ENCODE assay signal across 1 cellular context in genomic region chr11:3169235-3169951, GRCh38.
TF ChIP-seq lines count a peak whose summit lies in the region.

No MANE protein-coding gene starts in this region.

TF ChIP-seq in HEK293, 187 proteins besides CTCF, POLR2A, EP300 and RAD21 (continued from another document):
- TF ChIP-seq ZNF529 (tag by site-specific recombination; IDR thresholded peaks at IDR 0.05; ENCODE audit: insufficient replicate concordance) (no peak), ZNF37A (tag by site-specific recombination; IDR thresholded peaks at IDR 0.05) (no peak), ZNF335 (tag by site-specific recombination; conservative IDR thresholded peaks at IDR 0.05) (peak; percentile 83), ZNF600 (tag by site-specific recombination; IDR thresholded peaks at IDR 0.05) (peak; percentile 70; the same call in 1 of the 2 replicates), ZNF112 (tag by site-specific recombination; IDR thresholded peaks at IDR 0.05) (no peak), ZNF169 (tag by site-specific recombination; IDR thresholded peaks at IDR 0.05) (no peak), ZBTB1 (tag by site-specific recombination; IDR thresholded peaks at IDR 0.05) (no peak), KLF16 (tag by site-specific recombination; IDR thresholded peaks at IDR 0.05) (no peak), EGR2 (tag by site-specific recombination; IDR thresholded peaks at IDR 0.05; ENCODE audit: low read depth) (peak; percentile 32; the same call in 1 of the 2 replicates), YY2 (tag by site-specific recombination; IDR thresholded peaks at IDR 0.05) (no peak), ZBTB20 (tag by site-specific recombination; IDR thresholded peaks at IDR 0.05) (peak; percentile 59; the same call in 1 of the 2 replicates), ZNF184 (tag by site-specific recombination; IDR thresholded peaks at IDR 0.05) (no peak), TCF7L2 (IDR thresholded peaks at IDR 0.05; ENCODE audit: borderline replicate concordance, low read depth, low read length) (no peak), PRDM10 (tag by site-specific recombination; IDR thresholded peaks at IDR 0.05) (peak; percentile 92), SP2 (tag by site-specific recombination; IDR thresholded peaks at IDR 0.05) (peak; percentile 61), ZNF266 (tag by site-specific recombination; IDR thresholded peaks at IDR 0.05; ENCODE audit: low read depth) (no peak), ZNF398 (tag by site-specific recombination; IDR thresholded peaks at IDR 0.05) (no peak), ZNF19 (tag by site-specific recombination; IDR thresholded peaks at IDR 0.05; ENCODE audit: low read depth) (no peak), ZNF544 (tag by site-specific recombination; IDR thresholded peaks at IDR 0.05) (no peak), MZF1 (tag by site-specific recombination; IDR thresholded peaks at IDR 0.05; ENCODE audit: borderline replicate concordance) (0 out of 2 replicates have a peak, but pooled peaks have one; percentile 34), ZNF558 (tag by site-specific recombination; IDR thresholded peaks at IDR 0.05) (no peak), ZNF404 (tag by site-specific recombination; IDR thresholded peaks at IDR 0.05) (no peak), ZNF292 (tag by site-specific recombination; IDR thresholded peaks at IDR 0.05; ENCODE audit: borderline replicate concordance, low read depth) (no peak), ZNF433 (tag by site-specific recombination; IDR thresholded peaks at IDR 0.05; ENCODE audit: low read depth) (no peak), ZNF155 (tag by site-specific recombination; IDR thresholded peaks at IDR 0.05) (no peak), ZNF830 (tag by site-specific recombination; IDR thresholded peaks at IDR 0.05; ENCODE audit: low read depth) (no peak), GLIS2 (tag by site-specific recombination; IDR thresholded peaks at IDR 0.05) (peak; percentile 71), ZNF510 (tag by site-specific recombination; IDR thresholded peaks at IDR 0.05; ENCODE audit: insufficient replicate concordance) (no peak), ZNF610 (tag by site-specific recombination; IDR thresholded peaks at IDR 0.05; ENCODE audit: borderline replicate concordance) (no peak), BCL11A (tag by site-specific recombination; IDR thresholded peaks at IDR 0.05; ENCODE audit: low read depth) (no peak), ZNF214 (tag by site-specific recombination; IDR thresholded peaks at IDR 0.05; ENCODE audit: borderline replicate concordance) (no peak), GLIS1 (tag by site-specific recombination; IDR thresholded peaks at IDR 0.05) (peak; percentile 81), PATZ1 (tag by site-specific recombination; IDR thresholded peaks at IDR 0.05) (peak; percentile 62), KLF10 (tag by site-specific recombination; IDR thresholded peaks at IDR 0.05) (no peak), OVOL3 (tag by site-specific recombination; IDR thresholded peaks at IDR 0.05) (no peak), KLF7 (tag by site-specific recombination; IDR thresholded peaks at IDR 0.05; ENCODE audit: borderline replicate concordance) (no peak), ZFP41 (tag by site-specific recombination; IDR thresholded peaks at IDR 0.05; ENCODE audit: borderline replicate concordance) (no peak)
TF ChIP-seq in HEK293: peak in this region for 15.
